Comparison of ENCODE assay signal across 23 cellular contexts in genomic region chr2:33236457-33236856, GRCh38.
DNase-seq lines count a peak whose midpoint lies in the region; ATAC-seq, FAIRE-seq and TF ChIP-seq lines count a peak whose summit lies in the region.
"Had no signal": no experiment of that assay in that cellular context is flagged by ENCODE, and none has a peak within 500 bp of the region (broad histone marks: within the 10 kb centered on the region; RNA-seq: fewer than 3 reads in every experiment).

No MANE protein-coding gene starts in this region.

- H3K27me3 Mint-ChIP-seq in type B pancreatic cell, result no peaks in the 10 kb centered on the region

- in situ Hi-C loops in astrocyte of the spinal cord (cut with HindIII; ENCODE audit: low sequenced_read_pairs), result no loop called here
- in situ Hi-C loops in gastrocnemius medialis (cut with MboI; ENCODE audit: low sequenced_read_pairs in 4 of 4), result no loop called here
- in situ Hi-C loops in transverse colon (cut with MboI; ENCODE audit: low pct_ligation_motif_present in 1 of 4, low pct_unique_long_range_greater_than_20kb in 1 of 4, low sequenced_read_pairs in 3 of 4), result no loop called here

- no peak for TF ChIP-seq RAD21 in A549 (conservative IDR thresholded peaks at IDR 0.05 in 1 of 2, IDR thresholded peaks at IDR 0.05 in 1 of 2)

- DNase-seq in A549 (ENCODE audit: low read depth in 1 of 2, low spot score in 1 of 2) (no peak), HCEC 1CT (peak; percentile 90), astrocyte of the spinal cord (ENCODE audit: low read depth, low spot score) (peak; percentile 84), fibroblast of villous mesenchyme (ENCODE audit: low read depth) (peak; percentile 78), occipital lobe (lab: John Stamatoyannopoulos, UW) (no peak), type B pancreatic cell (ENCODE audit: extremely low spot score, unreplicated experiment) (no peak), gastrocnemius medialis (no peak), transverse colon (no peak)
- DNase-seq: activated naive CD8-positive, alpha-beta T cell treated with anti-CD3 and anti-CD28 coated beads, Interleukin-2, amount 10 ng/mL, durations not matched to agents 7 days and 5 days; activated T-cell treated with anti-CD3 and anti-CD28 coated beads, Interleukin-2, amount 50 U/mL, for 24 hours; Calu3; hippocampal formation; left lung; NCI-H1436 treated with DMSO at 0.1 percent for 48 hours; NCI-H446 treated with DMSO at 0.1 percent for 48 hours; OCI-M1; psoas muscle; stimulated activated CD4-positive, alpha-beta T cell treated with anti-CD3 and anti-CD28 coated beads, Interleukin-12 subunit alpha, Interleukin-12 subunit beta, amount 100 ng/mL, for 4 hours; stimulated activated naive CD8-positive, alpha-beta T cell treated with anti-CD3 and anti-CD28 coated beads, Interleukin-15, Interleukin-2, amounts not matched to agents 100 U/mL and 50 U/mL, for 24 hours; upper lobe of right lung had no signal

- no peaks in the 10 kb centered on the region for H3K4me1 Mint-ChIP-seq in type B pancreatic cell (ENCODE audit: unreplicated experiment)
- H3K4me1 Mint-ChIP-seq: activated naive CD8-positive, alpha-beta T cell treated with anti-CD3 and anti-CD28 coated beads, Interleukin-2, amount 10 ng/mL, durations not matched to agents 7 days and 5 days had no signal

- TF ChIP-seq CTCF in A549 (IDR thresholded peaks at IDR 0.05) (no peak), astrocyte of the spinal cord (IDR thresholded peaks at IDR 0.05; ENCODE audit: low read depth, low read length) (no peak), fibroblast of villous mesenchyme (IDR thresholded peaks at IDR 0.05; ENCODE audit: insufficient read depth, low read depth, low read length) (no peak), type B pancreatic cell (conservative IDR thresholded peaks at IDR 0.05) (no peak), gastrocnemius medialis (IDR thresholded peaks at IDR 0.05 in 4 of 5, conservative IDR thresholded peaks at IDR 0.05 in 1 of 5) (no peak), transverse colon (IDR thresholded peaks at IDR 0.05) (no peak)

- H3K9me3 Mint-ChIP-seq in type B pancreatic cell, result no peaks in the 10 kb centered on the region
- H3K9me3 Mint-ChIP-seq: activated naive CD8-positive, alpha-beta T cell treated with anti-CD3 and anti-CD28 coated beads, Interleukin-2, amount 10 ng/mL, durations not matched to agents 7 days and 5 days; activated T-cell treated with anti-CD3 and anti-CD28 coated beads, Interleukin-2, amount 50 U/mL, for 24 hours had no signal

- ATAC-seq in A549, result no peak; a peak in 2 of 6 replicates
- no peak for ATAC-seq in gastrocnemius medialis
- ATAC-seq: left lung; psoas muscle; stimulated activated naive CD8-positive, alpha-beta T cell treated with anti-CD3 and anti-CD28 coated beads, Interleukin-15, Interleukin-2, amounts not matched to agents 100 U/mL and 50 U/mL, for 24 hours; upper lobe of right lung had no signal

- peak overlapping the region; percentile 82 to 88 for H3K27ac ChIP-seq in A549
- no peak overlapping the region for H3K27ac ChIP-seq in gastrocnemius medialis
- no peak overlapping the region for H3K27ac ChIP-seq in transverse colon
- H3K27ac ChIP-seq: HL-60, KMS-11, left lung, psoas muscle, upper lobe of right lung had no signal

- peaks cover 3% of the 10 kb centered on the region; the same call in 1 of the 3 replicates for H3K9me3 ChIP-seq in A549
- H3K9me3 ChIP-seq in gastrocnemius medialis, result no peaks in the 10 kb centered on the region
- H3K9me3 ChIP-seq in transverse colon, result no peaks in the 10 kb centered on the region
- H3K9me3 ChIP-seq: left lung, psoas muscle, upper lobe of right lung had no signal

- no peak overlapping the region for H3K27ac Mint-ChIP-seq in type B pancreatic cell
- H3K27ac Mint-ChIP-seq: activated naive CD8-positive, alpha-beta T cell treated with anti-CD3 and anti-CD28 coated beads, Interleukin-2, amount 10 ng/mL, durations not matched to agents 7 days and 5 days; activated T-cell treated with anti-CD3 and anti-CD28 coated beads, Interleukin-2, amount 50 U/mL, for 24 hours had no signal

- 90% methylated on average over 2 of the region's 2 CpGs for WGBS in A549 (ENCODE audit: missing lambda C conversion rate)
- WGBS in transverse colon (ENCODE audit: low coverage in 1 of 2), 2 donors, result 60 to 91% methylated on average over 1 to 2 of the region's 2 CpGs

- intact Hi-C loops in gastrocnemius medialis (cut with DNase I; ENCODE audit: low total_unique reads) (no loop called here), transverse colon (cut with DNase I; ENCODE audit: low total_unique reads) (no loop called here)

- TF ChIP-seq EP300 in A549 (IDR thresholded peaks at IDR 0.05), result no peak
- TF ChIP-seq EP300 in transverse colon (IDR thresholded peaks at IDR 0.05; ENCODE audit: low read depth), result no peak

- no peak overlapping the region for H3K4me3 ChIP-seq in A549
- no peak overlapping the region for H3K4me3 ChIP-seq in astrocyte of the spinal cord (ENCODE audit: low read depth, low read length)
- no peak overlapping the region for H3K4me3 ChIP-seq in fibroblast of villous mesenchyme (ENCODE audit: low read depth, low read length)
- H3K4me3 ChIP-seq in gastrocnemius medialis, result no peak overlapping the region
- no peak overlapping the region for H3K4me3 ChIP-seq in transverse colon
- H3K4me3 ChIP-seq: left lung, psoas muscle, upper lobe of right lung had no signal

- peaks cover 20% of the 10 kb centered on the region for H3K36me3 Mint-ChIP-seq in type B pancreatic cell
- H3K36me3 Mint-ChIP-seq: activated naive CD8-positive, alpha-beta T cell treated with anti-CD3 and anti-CD28 coated beads, Interleukin-2, amount 10 ng/mL, durations not matched to agents 7 days and 5 days had no signal

- H3K4me1 ChIP-seq in A549, result peaks cover 52% of the 10 kb centered on the region
- H3K4me1 ChIP-seq in gastrocnemius medialis, result no peaks in the 10 kb centered on the region
- no peaks in the 10 kb centered on the region for H3K4me1 ChIP-seq in transverse colon
- H3K4me1 ChIP-seq: left lung, psoas muscle, upper lobe of right lung had no signal

- H3K27me3 ChIP-seq in gastrocnemius medialis, result no peaks in the 10 kb centered on the region
- H3K27me3 ChIP-seq in transverse colon, result no peaks in the 10 kb centered on the region
- H3K27me3 ChIP-seq: left lung, upper lobe of right lung had no signal

- no peak overlapping the region for H3K4me3 Mint-ChIP-seq in type B pancreatic cell
- H3K4me3 Mint-ChIP-seq: activated naive CD8-positive, alpha-beta T cell treated with anti-CD3 and anti-CD28 coated beads, Interleukin-2, amount 10 ng/mL, durations not matched to agents 7 days and 5 days; activated T-cell treated with anti-CD3 and anti-CD28 coated beads, Interleukin-2, amount 50 U/mL, for 24 hours had no signal

- CTCF ChIA-PET in A549 (lab: Yijun Ruan, JAX), result interaction anchor here (1.0 kb wide), 1 partner anchor 202 kb away, joined by 4 read pairs; no protein-coding TSS in a partner anchor

- no peak for TF ChIP-seq POLR2A in A549 (IDR thresholded peaks at IDR 0.05; ENCODE audit: low read length)
- TF ChIP-seq POLR2A in gastrocnemius medialis (IDR thresholded peaks at IDR 0.05), result no peak
- TF ChIP-seq POLR2A in transverse colon (IDR thresholded peaks at IDR 0.05), result no peak

- no peaks in the 10 kb centered on the region for H3K36me3 ChIP-seq in gastrocnemius medialis
- no peaks in the 10 kb centered on the region for H3K36me3 ChIP-seq in transverse colon
- H3K36me3 ChIP-seq: left lung, upper lobe of right lung had no signal

- peak overlapping the region; percentile 34 for H3K4me2 ChIP-seq in A549
- H3K4me2 ChIP-seq: KMS-11 had no signal

- POLR2A ChIA-PET in A549 (lab: Yijun Ruan, JAX), result no interaction called here

- peak; percentile 84 for FAIRE-seq in A549 (lab: Jason Lieb, UNC)
- FAIRE-seq: colon had no signal

TF ChIP-seq in A549, 52 proteins besides CTCF, POLR2A, EP300 and RAD21:
- TF ChIP-seq CBX8 (IDR thresholded peaks at IDR 0.05) (no peak), PHF8 (IDR thresholded peaks at IDR 0.05; ENCODE audit: borderline replicate concordance, low read depth) (no peak), KDM5A (IDR thresholded peaks at IDR 0.05) (no peak), FOSL2 (IDR thresholded peaks at IDR 0.05) (0 out of 2 replicates have a peak, but pooled peaks have one; percentile 16), FOSL2 (CRISPR knock-in tag; IDR thresholded peaks at IDR 0.05) (peak; percentile 62), CEBPB (IDR thresholded peaks at IDR 0.05) (no peak), JUNB (IDR thresholded peaks at IDR 0.05) (peak; percentile 34; the same call in 1 of the 2 replicates), RNF2 (IDR thresholded peaks at IDR 0.05; ENCODE audit: borderline replicate concordance, low read depth) (no peak), MAZ (IDR thresholded peaks at IDR 0.05; ENCODE audit: borderline replicate concordance, low read depth, low read length) (no peak)

Comparison
In these comparisons a context has a peak if more than half of its experiments do, and no peak if none do; other contexts are left out.
1. DNase-seq: peak in HCEC 1CT (single experiment), astrocyte of the spinal cord (single experiment) and fibroblast of villous mesenchyme (single experiment); none in A549 (0 of 2), occipital lobe (single experiment), type B pancreatic cell (single experiment), gastrocnemius medialis (0 of 2) and transverse colon (single experiment).
2. H3K27ac ChIP-seq: peak in A549 (2 of 2); none in gastrocnemius medialis (0 of 4) and transverse colon (0 of 4).